Comparison of ENCODE assay signal across 14 cellular contexts in the genomic region with DNA sequence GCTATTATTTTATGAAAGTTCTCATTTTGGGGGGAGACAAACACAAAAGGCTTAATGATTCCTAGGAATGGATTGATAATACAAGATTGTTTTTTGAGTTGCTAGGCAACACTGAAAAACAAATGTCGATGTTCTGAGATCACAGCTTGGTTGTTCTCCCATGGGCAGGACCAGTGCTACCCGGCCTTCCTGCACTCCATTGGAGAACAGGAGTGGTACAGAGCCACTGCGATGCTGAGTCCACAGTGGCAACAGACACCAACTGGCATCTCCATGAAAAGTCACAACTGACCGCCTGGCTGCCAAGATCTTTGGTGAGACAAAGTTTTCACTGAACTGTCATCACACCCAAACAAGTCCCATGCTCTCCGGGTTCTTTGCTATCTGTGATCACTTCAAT.
DNase-seq lines count a peak whose midpoint lies in the region; ATAC-seq and TF ChIP-seq lines count a peak whose summit lies in the region.
"Had no signal": no experiment of that assay in that cellular context is flagged by ENCODE, and none has a peak within 500 bp of the region (broad histone marks: within the 10 kb centered on the region; RNA-seq: fewer than 3 reads in every experiment).

No MANE protein-coding gene starts in this region.

- H3K36me3 ChIP-seq in mucosa of descending colon (ENCODE audit: low read depth) (no peaks in the 10 kb centered on the region), upper lobe of right lung (no peaks in the 10 kb centered on the region)

- H3K27me3 Mint-ChIP-seq in CD4-positive, alpha-beta T cell, result no peaks in the 10 kb centered on the region

- peak overlapping the region; percentile 69 for H3K27ac Mint-ChIP-seq in CD4-positive, alpha-beta T cell
- H3K27ac Mint-ChIP-seq: IgD-negative memory B cell had no signal

- no peak overlapping the region for H3K27ac ChIP-seq in CD4-positive, alpha-beta T cell (ENCODE audit: low read depth, low read length)
- H3K27ac ChIP-seq in upper lobe of right lung, result no peak overlapping the region

- no peaks in the 10 kb centered on the region for H3K27me3 ChIP-seq in CD4-positive, alpha-beta T cell (ENCODE audit: control insufficient read depth, insufficient read depth, low read length)
- H3K27me3 ChIP-seq in upper lobe of right lung, result no peaks in the 10 kb centered on the region

- CTCF ChIA-PET in CD4-positive, alpha-beta T cell (lab: Charles Lee), result no interaction called here

- no peaks in the 10 kb centered on the region for H3K9me3 ChIP-seq in CD4-positive, alpha-beta T cell (ENCODE audit: control insufficient read depth, low read length)
- H3K9me3 ChIP-seq in mucosa of descending colon (no peaks in the 10 kb centered on the region), upper lobe of right lung (no peaks in the 10 kb centered on the region)

- no peak overlapping the region for H3K4me3 ChIP-seq in mucosa of descending colon
- H3K4me3 ChIP-seq in upper lobe of right lung, result no peak overlapping the region

- POLR2A ChIA-PET in CD4-positive, alpha-beta T cell (lab: Charles Lee), result no interaction called here

- intact Hi-C loops in CD4-positive, alpha-beta T cell (cut with DNase I, micrococcal nuclease), result no loop called here
- intact Hi-C loops in mucosa of descending colon (cut with DNase I, micrococcal nuclease), result no loop called here
- intact Hi-C loops in upper lobe of right lung (cut with DNase I), result no loop called here

- no peaks in the 10 kb centered on the region for H3K9me3 Mint-ChIP-seq in CD4-positive, alpha-beta T cell
- H3K9me3 Mint-ChIP-seq: neural crest cell had no signal

- peaks cover 13% of the 10 kb centered on the region for H3K4me1 Mint-ChIP-seq in CD4-positive, alpha-beta T cell (ENCODE audit: low read depth)
- H3K4me1 Mint-ChIP-seq: IgD-negative memory B cell had no signal

- no peak overlapping the region for H3K4me3 Mint-ChIP-seq in CD4-positive, alpha-beta T cell
- H3K4me3 Mint-ChIP-seq: IgD-negative memory B cell, neural crest cell had no signal

- TF ChIP-seq CTCF in CD4-positive, alpha-beta T cell (IDR thresholded peaks at IDR 0.05), result no peak
- TF ChIP-seq CTCF in mucosa of descending colon (IDR thresholded peaks at IDR 0.05), result no peak
- no peak for TF ChIP-seq CTCF in GM10266 (IDR thresholded peaks at IDR 0.05; ENCODE audit: control insufficient read depth, insufficient read depth, low read depth, missing control alignments)
- TF ChIP-seq CTCF in upper lobe of right lung (IDR thresholded peaks at IDR 0.05), result no peak

- ATAC-seq in CD4-positive, alpha-beta T cell (ENCODE audit: poor library complexity), result no peak
- ATAC-seq in mucosa of descending colon (peak; percentile 71), upper lobe of right lung (no peak), HG03520 (IDR thresholded peaks at IDR 0.05; ENCODE audit: unreplicated experiment) (no peak)

- peaks cover 9% of the 10 kb centered on the region for H3K36me3 Mint-ChIP-seq in CD4-positive, alpha-beta T cell (ENCODE audit: low read depth)
- H3K36me3 Mint-ChIP-seq: IgD-negative memory B cell had no signal

- DNase-seq in CD4-positive, alpha-beta T cell, result no peak
- DNase-seq in RKO (ENCODE audit: low spot score) (peak; percentile 16), fibroblast of gingiva (ENCODE audit: low read depth) (peak; percentile 38), mucosa of descending colon (no peak), GM10266 (ENCODE audit: extremely low spot score) (no peak), upper lobe of right lung (no peak)
- DNase-seq in effector CD8-positive, alpha-beta T cell (lab: John Stamatoyannopoulos, UW), result no peak
- DNase-seq: activated gamma-delta T cell treated with Interleukin-2 at 50 U/mL for 16 hours, hippocampal formation, NCI-H526 treated with DMSO at 0.1 percent for 48 hours, T-helper 9 cell had no signal

- H3K4me1 ChIP-seq in mucosa of descending colon (ENCODE audit: low read depth) (no peaks in the 10 kb centered on the region), upper lobe of right lung (no peaks in the 10 kb centered on the region)

Comparison
In these comparisons a context has a peak if more than half of its experiments do, and no peak if none do; other contexts are left out.
1. DNase-seq: peak in RKO (single experiment) and fibroblast of gingiva (single experiment); none in CD4-positive, alpha-beta T cell (0 of 10), mucosa of descending colon (0 of 3), GM10266 (single experiment), effector CD8-positive, alpha-beta T cell (single experiment) and upper lobe of right lung (single experiment).